ENCODE assay signal across 10 cellular contexts in genomic region chr6:167833396-167833763, GRCh38. TPM values are rescaled to one million over a fixed set of nuclear protein-coding genes. Genes with fewer than 3 reads are reported as not detected.
A peak's percentile ranks its signal among the peaks of the same experiment; 100 is the strongest.
DNase-seq lines count a peak whose midpoint lies in the region; ATAC-seq and TF ChIP-seq lines count a peak whose summit lies in the region.
"Had no signal": no experiment of that assay in that cellular context is flagged by ENCODE, and none has a peak within 500 bp of the region (broad histone marks: within the 10 kb centered on the region; RNA-seq: fewer than 3 reads in every experiment).

No MANE protein-coding gene starts in this region.

- DNase-seq in activated CD4-positive, alpha-beta memory T cell treated with anti-CD3 and anti-CD28 coated beads, Interleukin-2, amount 10 ng/mL, durations not matched to agents 7 days and 5 days, result no peak
- no peak for DNase-seq in neural progenitor cell (ENCODE audit: low spot score)
- no peak for DNase-seq in SHP77 (lab: John Stamatoyannopoulos, UW)
- no peak for DNase-seq in NCI-H774 (lab: John Stamatoyannopoulos, UW)
- no peak for DNase-seq in stimulated activated CD4-positive, alpha-beta T cell treated with anti-CD3 and anti-CD28 coated beads, Interleukin-2, amount 100 ng/mL, for 24 hours
- DNase-seq: NCI-H1436; stimulated activated CD4-positive, alpha-beta T cell treated with anti-CD3 and anti-CD28 coated beads, Interleukin-15, amount 100 ng/mL, for 24 hours had no signal

- no peak overlapping the region for H3K4me3 ChIP-seq in neural progenitor cell

- H3K4me1 Mint-ChIP-seq in activated CD4-positive, alpha-beta memory T cell treated with anti-CD3 and anti-CD28 coated beads, Interleukin-2, amount 10 ng/mL, durations not matched to agents 7 days and 5 days, result peaks cover 57% of the 10 kb centered on the region
- H3K4me1 Mint-ChIP-seq in neural progenitor cell, result peaks cover 58% of the 10 kb centered on the region

- POLR2A ChIA-PET in activated CD4-positive, alpha-beta memory T cell treated with anti-CD3 and anti-CD28 coated beads, Interleukin-2, amount 10 ng/mL, durations not matched to agents 7 days and 5 days (lab: Charles Lee), result no interaction called here

- ATAC-seq in GM18907 (IDR thresholded peaks at IDR 0.05; ENCODE audit: unreplicated experiment) (peak; percentile 25), HG02798 (IDR thresholded peaks at IDR 0.05; ENCODE audit: poor library complexity, unreplicated experiment) (peak; percentile 15), GM19023 (IDR thresholded peaks at IDR 0.05; ENCODE audit: unreplicated experiment) (no peak)

- H3K4me2 ChIP-seq in neural progenitor cell, result peak overlapping the region; percentile 46

- H3F3A ChIP-seq in neural progenitor cell (ENCODE audit: low read depth), result peaks cover 3% of the 10 kb centered on the region

- H3K27ac ChIP-seq in neural progenitor cell, result no peak overlapping the region

- TF ChIP-seq CTCF in neural progenitor cell (IDR thresholded peaks at IDR 0.05), result no peak

- H3K36me3 Mint-ChIP-seq in activated CD4-positive, alpha-beta memory T cell treated with anti-CD3 and anti-CD28 coated beads, Interleukin-2, amount 10 ng/mL, durations not matched to agents 7 days and 5 days (ENCODE audit: low read depth), result no peaks in the 10 kb centered on the region
- no peaks in the 10 kb centered on the region for H3K36me3 Mint-ChIP-seq in neural progenitor cell

- peaks cover 100% of the 10 kb centered on the region for H3K79me2 ChIP-seq in neural progenitor cell (ENCODE audit: low read depth)

- H3K36me3 ChIP-seq in neural progenitor cell, result no peaks in the 10 kb centered on the region

- H4K20me1 ChIP-seq in neural progenitor cell (ENCODE audit: low read depth), result peaks cover 100% of the 10 kb centered on the region

- peak overlapping the region; percentile 60 for H3K27ac Mint-ChIP-seq in activated CD4-positive, alpha-beta memory T cell treated with anti-CD3 and anti-CD28 coated beads, Interleukin-2, amount 10 ng/mL, durations not matched to agents 7 days and 5 days
- no peak overlapping the region for H3K27ac Mint-ChIP-seq in neural progenitor cell

- H3K9me3 ChIP-seq in neural progenitor cell (ENCODE audit: low read depth), result no peaks in the 10 kb centered on the region

- H3K9ac ChIP-seq in neural progenitor cell, result no peak overlapping the region

- H3K9me3 Mint-ChIP-seq in activated CD4-positive, alpha-beta memory T cell treated with anti-CD3 and anti-CD28 coated beads, Interleukin-2, amount 10 ng/mL, durations not matched to agents 7 days and 5 days, result no peaks in the 10 kb centered on the region
- no peaks in the 10 kb centered on the region for H3K9me3 Mint-ChIP-seq in neural progenitor cell

- H3K4me3 Mint-ChIP-seq in activated CD4-positive, alpha-beta memory T cell treated with anti-CD3 and anti-CD28 coated beads, Interleukin-2, amount 10 ng/mL, durations not matched to agents 7 days and 5 days, result peak overlapping the region; percentile 56
- no peak overlapping the region for H3K4me3 Mint-ChIP-seq in neural progenitor cell

- H2AFZ ChIP-seq in neural progenitor cell (replicated peaks), result no peak overlapping the region

- H3K27me3 ChIP-seq in neural progenitor cell, result no peaks in the 10 kb centered on the region

- H3K27me3 Mint-ChIP-seq in activated CD4-positive, alpha-beta memory T cell treated with anti-CD3 and anti-CD28 coated beads, Interleukin-2, amount 10 ng/mL, durations not matched to agents 7 days and 5 days, result peaks cover 32% of the 10 kb centered on the region
- H3K27me3 Mint-ChIP-seq in neural progenitor cell (ENCODE audit: insufficient read depth, low read depth), result no peaks in the 10 kb centered on the region

- CTCF ChIA-PET in activated CD4-positive, alpha-beta memory T cell treated with anti-CD3 and anti-CD28 coated beads, Interleukin-2, amount 10 ng/mL, durations not matched to agents 7 days and 5 days (lab: Charles Lee), result no interaction called here

- peaks cover 43% of the 10 kb centered on the region for H3K4me1 ChIP-seq in neural progenitor cell

RNA-seq across cellular contexts. Expression of gene AFDN, which starts 6.7 kb away (rescaled TPM):
- total RNA-seq in activated CD4-positive, alpha-beta memory T cell treated with anti-CD3 and anti-CD28 coated beads, Interleukin-2, amount 10 ng/mL, durations not matched to agents 7 days and 5 days, result 10 to 100 TPM; 45.9 to 46.3 TPM
- total RNA-seq in neural progenitor cell (ENCODE audit: low replicate concordance), result 261 and 357 TPM in 2 replicates
